ENCODE assay signal across 8 cellular contexts in the genomic region with DNA sequence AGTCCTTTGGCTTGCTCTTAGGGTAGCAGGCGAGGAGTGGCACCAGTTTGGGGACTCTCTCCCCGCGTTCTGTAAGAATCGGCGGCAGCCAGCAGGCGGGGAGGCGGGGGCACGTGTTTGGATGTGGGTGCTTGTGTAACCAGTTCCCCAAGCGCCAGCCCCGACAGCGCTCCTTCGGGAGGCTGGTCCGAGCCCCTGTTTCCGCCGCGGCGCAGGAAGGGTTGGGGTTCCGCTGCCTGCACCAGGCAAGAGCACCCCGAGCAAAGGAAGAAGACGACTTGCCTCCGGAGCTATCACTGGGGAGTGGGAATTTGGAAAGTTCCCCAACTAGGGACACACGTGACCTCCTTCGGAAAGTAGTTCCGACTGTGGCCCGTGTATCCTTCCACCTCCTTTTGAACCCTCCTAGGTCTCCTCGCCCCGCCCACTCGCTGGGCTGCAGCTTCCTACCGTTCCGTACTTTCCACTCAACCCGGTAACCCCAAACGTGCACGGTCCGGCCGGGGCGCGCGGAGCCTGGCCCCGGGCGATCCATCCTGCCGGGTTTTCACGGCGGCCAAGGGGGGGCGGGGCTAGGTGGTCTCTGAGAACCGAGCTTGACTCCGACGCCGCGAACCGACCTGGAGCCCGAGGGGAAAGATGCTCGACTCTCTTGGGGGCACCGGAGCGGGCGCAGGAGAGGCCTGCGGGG. TPM values are rescaled to one million over a fixed set of nuclear protein-coding genes. Genes with fewer than 3 reads are reported as not detected.
DNase-seq lines count a peak whose midpoint lies in the region; ATAC-seq and TF ChIP-seq lines count a peak whose summit lies in the region.

No MANE protein-coding gene starts in this region.

- peak overlapping the region; percentile 85 for H3K4me3 ChIP-seq in fibroblast of pulmonary artery (replicated peaks; ENCODE audit: low read depth, low read length)

- ATAC-seq in GM19452 (IDR thresholded peaks at IDR 0.05; ENCODE audit: unreplicated experiment) (peak; percentile 52), natural killer cell (peak; percentile 71 to 82 (median 76))
- ATAC-seq in stimulated activated naive B cell treated with anti-CD40 and anti-IgM and Interleukin-4, amounts not matched to agents 10 μg/mL and 1 μg/mL and 100 μg/mL, for 72 hours (replicated peaks) = peak; percentile 64 to 73

- H3K9me3 Mint-ChIP-seq in natural killer cell = no peaks in the 10 kb centered on the region
- no peaks in the 10 kb centered on the region for H3K9me3 Mint-ChIP-seq in stimulated activated naive B cell treated with anti-CD40 and anti-IgM and Interleukin-4, amounts not matched to agents 10 μg/mL and 1 μg/mL and 100 μg/mL, for 72 hours

- peak overlapping the region; percentile 95 to 97 for H3K27ac Mint-ChIP-seq in natural killer cell
- H3K27ac Mint-ChIP-seq in stimulated activated naive B cell treated with anti-CD40 and anti-IgM and Interleukin-4, amounts not matched to agents 10 μg/mL and 1 μg/mL and 100 μg/mL, for 72 hours = peak overlapping the region; percentile 97

- peaks cover 57 to 58% of the 10 kb centered on the region in 2 donors for H3K4me1 Mint-ChIP-seq in natural killer cell
- peaks cover 24 to 31% of the 10 kb centered on the region in 2 donors for H3K4me1 Mint-ChIP-seq in stimulated activated naive B cell treated with anti-CD40 and anti-IgM and Interleukin-4, amounts not matched to agents 10 μg/mL and 1 μg/mL and 100 μg/mL, for 72 hours

- no peaks in the 10 kb centered on the region for H3K27me3 Mint-ChIP-seq in natural killer cell (ENCODE audit: low read depth in 2 of 2)
- H3K27me3 Mint-ChIP-seq in stimulated activated naive B cell treated with anti-CD40 and anti-IgM and Interleukin-4, amounts not matched to agents 10 μg/mL and 1 μg/mL and 100 μg/mL, for 72 hours = no peaks in the 10 kb centered on the region

- DNase-seq in D341Med (ENCODE audit: low spot score) (peak; percentile 70), HPDE6-E6E7 (ENCODE audit: extremely low spot score) (peak; percentile 76), RPMI8226 (peak; percentile 95), fibroblast of pulmonary artery (ENCODE audit: low read depth) (peak; percentile 99), natural killer cell (peak; percentile 89)
- peak; percentile 91 for DNase-seq in activated effector memory CD4-positive, alpha-beta T cell treated with Interleukin-2 at 50 U/mL for 16 hours
- DNase-seq in stimulated activated naive B cell treated with anti-CD40 and anti-IgM and Interleukin-4, amounts not matched to agents 10 μg/mL and 1 μg/mL and 100 μg/mL, for 72 hours = peak; percentile 94

- intact Hi-C loops in natural killer cell (cut with micrococcal nuclease) = loop anchor here (5.0 kb wide), 4 partner anchors 65 to 765 kb away; partner anchors contain the start of gene SHLD2

- no peak for TF ChIP-seq CTCF in fibroblast of pulmonary artery (IDR thresholded peaks at IDR 0.05; ENCODE audit: low read length, missing control alignments)
- no peak for TF ChIP-seq CTCF in natural killer cell (IDR thresholded peaks at IDR 0.05)

- H3K4me3 Mint-ChIP-seq in natural killer cell = peak overlapping the region; percentile 100
- peak overlapping the region; percentile 90 to 99 for H3K4me3 Mint-ChIP-seq in stimulated activated naive B cell treated with anti-CD40 and anti-IgM and Interleukin-4, amounts not matched to agents 10 μg/mL and 1 μg/mL and 100 μg/mL, for 72 hours

- no peaks in the 10 kb centered on the region for H3K36me3 Mint-ChIP-seq in natural killer cell
- H3K36me3 Mint-ChIP-seq in stimulated activated naive B cell treated with anti-CD40 and anti-IgM and Interleukin-4, amounts not matched to agents 10 μg/mL and 1 μg/mL and 100 μg/mL, for 72 hours = peaks cover 20 to 23% of the 10 kb centered on the region in 2 donors

RNA-seq across cellular contexts. Expression of gene KLLN, which starts 1.2 kb away (rescaled TPM):
- under 1 TPM; 0.68 to 0.73 (median 0.70) TPM for total RNA-seq in natural killer cell

RNA-seq across cellular contexts. Expression of gene PTEN, which starts 1.3 kb away (rescaled TPM):
- total RNA-seq in natural killer cell = 100 to 1,000 TPM; 107 to 142 (median 121) TPM

RNA-seq across cellular contexts. Expression of gene ATAD1, which starts 44.1 kb away (rescaled TPM):
- total RNA-seq in natural killer cell = 10 to 100 TPM; 37.5 to 55.2 (median 43.0) TPM

Comparison
In these comparisons a context has a peak if more than half of its experiments do, and no peak if none do; other contexts are left out.
1. Peak in every context shown above with its lines: DNase-seq, ATAC-seq and H3K4me3 ChIP-seq.